In the genomic region with DNA sequence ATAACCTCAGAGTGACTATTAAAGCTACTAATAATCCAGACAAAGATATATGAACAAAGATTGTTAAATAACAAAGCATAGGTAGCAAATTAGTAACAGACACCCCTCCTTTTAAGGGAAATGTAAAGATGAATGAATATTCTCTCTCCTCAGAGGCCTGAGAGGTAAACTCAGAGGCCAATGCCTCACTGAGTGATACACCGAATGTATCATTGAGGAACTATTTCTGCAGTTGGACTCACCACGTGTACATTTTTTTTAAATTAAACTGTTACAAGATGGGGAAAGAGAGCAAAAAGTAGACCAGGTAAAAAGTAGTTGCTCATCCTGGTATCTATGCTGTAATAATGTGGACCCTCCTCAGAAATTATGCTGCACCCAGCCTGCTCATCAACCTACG, we compare ENCODE assay signal across 19 cellular contexts.
DNase-seq lines count a peak whose midpoint lies in the region; ATAC-seq and TF ChIP-seq lines count a peak whose summit lies in the region.
"Had no signal": no experiment of that assay in that cellular context is flagged by ENCODE, and none has a peak within 500 bp of the region (broad histone marks: within the 10 kb centered on the region; RNA-seq: fewer than 3 reads in every experiment).

No MANE protein-coding gene starts in this region.

- ATAC-seq in SK-N-SH treated with all-trans-retinoic acid at 6 μM for 48 hours: peak; percentile 40; the same call in 1 of the 3 replicates

- peaks cover 0 to 13% (median 0%) of the 10 kb centered on the region in 3 donors for H3K36me3 ChIP-seq in tibial artery
- no peaks in the 10 kb centered on the region for H3K36me3 ChIP-seq in PC-9 (ENCODE audit: low read depth)

- no peak for TF ChIP-seq CTCF in foreskin fibroblast (IDR thresholded peaks at IDR 0.05; ENCODE audit: low read depth, low read length)
- TF ChIP-seq CTCF in tibial artery (IDR thresholded peaks at IDR 0.05): no peak
- no peak for TF ChIP-seq CTCF in PC-9 (conservative IDR thresholded peaks at IDR 0.05)

- H3K4me3 ChIP-seq in foreskin fibroblast (ENCODE audit: low read depth in 1 of 2, low read length in 2 of 2) (no peak overlapping the region), tibial artery (no peak overlapping the region), PC-9 (no peak overlapping the region)
- H3K4me3 ChIP-seq: MG63 had no signal

- H2AFZ ChIP-seq in PC-9: no peak overlapping the region

- no peaks in the 10 kb centered on the region for H3K9me2 ChIP-seq in PC-9 (ENCODE audit: insufficient read depth)

- H4K20me1 ChIP-seq in PC-9 (ENCODE audit: insufficient read depth): no peaks in the 10 kb centered on the region

- no TSS peak for BruUV-seq in PC-9 (replicated peaks; lab: Mats Ljungman, UMichigan)

- H3K9me3 ChIP-seq in tibial artery (no peaks in the 10 kb centered on the region), PC-9 (ENCODE audit: insufficient read depth, low read depth) (no peaks in the 10 kb centered on the region)
- H3K9me3 ChIP-seq: MG63 had no signal

- CTCF ChIA-PET in PC-9 (lab: Charles Lee): no interaction called here

- POLR2A ChIA-PET in PC-9 (lab: Charles Lee; ENCODE audit: unreplicated experiment): no interaction called here

- DNase-seq in HCEC 1CT (peak; percentile 20), foreskin fibroblast (peak; percentile 31 to 70), tibial artery (no peak), NOMO-1 treated with DMSO at 0.1 percent for 48 hours (lab: John Stamatoyannopoulos, UW; ENCODE audit: unreplicated experiment) (no peak), islet precursor cell (no peak), PC-9 (no peak)
- DNase-seq: COR-L47; DMS 273 treated with DMSO at 0.1 percent for 48 hours; DND-41; Kasumi-1; MG63; NCI-H1092 treated with DMSO at 0.1 percent for 48 hours; NCI-H146; NCI-H2029 treated with DMSO at 0.1 percent for 48 hours; NK-92 treated with Interleukin-12 subunit alpha and Interleukin-12 subunit beta, amount 100 ng/mL, for 24 hours; RPMI8226; SHP77 treated with DMSO at 0.1 percent for 48 hours; T-helper 1 cell had no signal

- H3K4me2 ChIP-seq in PC-9: no peak overlapping the region

- H3F3A ChIP-seq in PC-9 (ENCODE audit: insufficient read depth, low read depth): no peaks in the 10 kb centered on the region

- H3K4me1 ChIP-seq in tibial artery (peaks cover 0 to 69% (median 26%) of the 10 kb centered on the region in 4 donors), PC-9 (replicated peaks; ENCODE audit: insufficient read depth) (no peaks in the 10 kb centered on the region)

- no peaks in the 10 kb centered on the region for H3K79me2 ChIP-seq in PC-9 (ENCODE audit: low read depth)

- intact Hi-C loops in tibial artery (cut with DNase I; ENCODE audit: low total_unique reads) (no loop called here), PC-9 (cut with micrococcal nuclease; ENCODE audit: unreplicated experiment) (no loop called here)

- H3K27me3 ChIP-seq in tibial artery: no peaks in the 10 kb centered on the region
- no peaks in the 10 kb centered on the region for H3K27me3 ChIP-seq in PC-9 (ENCODE audit: insufficient read depth, low read depth)
- H3K27me3 ChIP-seq: MG63 had no signal

- peak overlapping the region; percentile 44 to 47 for H3K27ac ChIP-seq in tibial artery
- no peak overlapping the region for H3K27ac ChIP-seq in PC-9

TF ChIP-seq in SK-N-SH treated with all-trans-retinoic acid at 6 μM for 48 hours, 23 proteins besides CTCF, POLR2A, EP300 and RAD21:
- no peak for TF ChIP-seq ARNTL (CRISPR knock-in tag; IDR thresholded peaks at IDR 0.05; ENCODE audit: borderline replicate concordance, low read depth)
- no peak for TF ChIP-seq SNAI2 (CRISPR knock-in tag; IDR thresholded peaks at IDR 0.05)
- no peak for TF ChIP-seq OSR1 (CRISPR knock-in tag; IDR thresholded peaks at IDR 0.05)
- no peak for TF ChIP-seq ZFP3 (CRISPR knock-in tag; IDR thresholded peaks at IDR 0.05)
- TF ChIP-seq TCF4 (CRISPR knock-in tag; IDR thresholded peaks at IDR 0.05; ENCODE audit: borderline replicate concordance): no peak
- no peak for TF ChIP-seq ZC3H10 (CRISPR knock-in tag; IDR thresholded peaks at IDR 0.05)
- TF ChIP-seq BACH2 (CRISPR knock-in tag; IDR thresholded peaks at IDR 0.05; ENCODE audit: borderline replicate concordance): no peak
- no peak for TF ChIP-seq ZNF8 (CRISPR knock-in tag; IDR thresholded peaks at IDR 0.05)
- TF ChIP-seq, protein P1, sequence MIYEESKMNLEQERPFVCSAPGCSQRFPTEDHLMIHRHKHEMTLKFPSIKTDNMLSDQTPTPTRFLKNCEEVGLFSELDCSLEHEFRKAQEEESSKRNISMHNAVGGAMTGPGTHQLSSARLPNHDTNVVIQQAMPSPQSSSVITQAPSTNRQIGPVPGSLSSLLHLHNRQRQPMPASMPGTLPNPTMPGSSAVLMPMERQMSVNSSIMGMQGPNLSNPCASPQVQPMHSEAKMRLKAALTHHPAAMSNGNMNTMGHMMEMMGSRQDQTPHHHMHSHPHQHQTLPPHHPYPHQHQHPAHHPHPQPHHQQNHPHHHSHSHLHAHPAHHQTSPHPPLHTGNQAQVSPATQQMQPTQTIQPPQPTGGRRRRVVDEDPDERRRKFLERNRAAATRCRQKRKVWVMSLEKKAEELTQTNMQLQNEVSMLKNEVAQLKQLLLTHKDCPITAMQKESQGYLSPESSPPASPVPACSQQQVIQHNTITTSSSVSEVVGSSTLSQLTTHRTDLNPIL (CRISPR knock-in tag; IDR thresholded peaks at IDR 0.05; ENCODE audit: low read depth): no peak
- TF ChIP-seq, protein P2, sequence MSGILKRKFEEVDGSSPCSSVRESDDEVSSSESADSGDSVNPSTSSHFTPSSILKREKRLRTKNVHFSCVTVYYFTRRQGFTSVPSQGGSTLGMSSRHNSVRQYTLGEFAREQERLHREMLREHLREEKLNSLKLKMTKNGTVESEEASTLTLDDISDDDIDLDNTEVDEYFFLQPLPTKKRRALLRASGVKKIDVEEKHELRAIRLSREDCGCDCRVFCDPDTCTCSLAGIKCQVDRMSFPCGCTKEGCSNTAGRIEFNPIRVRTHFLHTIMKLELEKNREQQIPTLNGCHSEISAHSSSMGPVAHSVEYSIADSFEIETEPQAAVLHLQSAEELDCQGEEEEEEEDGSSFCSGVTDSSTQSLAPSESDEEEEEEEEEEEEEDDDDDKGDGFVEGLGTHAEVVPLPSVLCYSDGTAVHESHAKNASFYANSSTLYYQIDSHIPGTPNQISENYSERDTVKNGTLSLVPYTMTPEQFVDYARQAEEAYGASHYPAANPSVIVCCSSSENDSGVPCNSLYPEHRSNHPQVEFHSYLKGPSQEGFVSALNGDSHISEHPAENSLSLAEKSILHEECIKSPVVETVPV (CRISPR knock-in tag; IDR thresholded peaks at IDR 0.05): no peak
- TF ChIP-seq ISL1 (CRISPR knock-in tag; IDR thresholded peaks at IDR 0.05): no peak
- no peak for TF ChIP-seq PPARA (CRISPR knock-in tag; IDR thresholded peaks at IDR 0.05; ENCODE audit: borderline replicate concordance)
- TF ChIP-seq TOX (CRISPR knock-in tag; IDR thresholded peaks at IDR 0.05; ENCODE audit: borderline replicate concordance): no peak
- TF ChIP-seq ZFP30 (CRISPR knock-in tag; IDR thresholded peaks at IDR 0.05): no peak
- no peak for TF ChIP-seq ZNF565 (CRISPR knock-in tag; conservative IDR thresholded peaks at IDR 0.05; ENCODE audit: low read depth)
- TF ChIP-seq, protein P3, sequence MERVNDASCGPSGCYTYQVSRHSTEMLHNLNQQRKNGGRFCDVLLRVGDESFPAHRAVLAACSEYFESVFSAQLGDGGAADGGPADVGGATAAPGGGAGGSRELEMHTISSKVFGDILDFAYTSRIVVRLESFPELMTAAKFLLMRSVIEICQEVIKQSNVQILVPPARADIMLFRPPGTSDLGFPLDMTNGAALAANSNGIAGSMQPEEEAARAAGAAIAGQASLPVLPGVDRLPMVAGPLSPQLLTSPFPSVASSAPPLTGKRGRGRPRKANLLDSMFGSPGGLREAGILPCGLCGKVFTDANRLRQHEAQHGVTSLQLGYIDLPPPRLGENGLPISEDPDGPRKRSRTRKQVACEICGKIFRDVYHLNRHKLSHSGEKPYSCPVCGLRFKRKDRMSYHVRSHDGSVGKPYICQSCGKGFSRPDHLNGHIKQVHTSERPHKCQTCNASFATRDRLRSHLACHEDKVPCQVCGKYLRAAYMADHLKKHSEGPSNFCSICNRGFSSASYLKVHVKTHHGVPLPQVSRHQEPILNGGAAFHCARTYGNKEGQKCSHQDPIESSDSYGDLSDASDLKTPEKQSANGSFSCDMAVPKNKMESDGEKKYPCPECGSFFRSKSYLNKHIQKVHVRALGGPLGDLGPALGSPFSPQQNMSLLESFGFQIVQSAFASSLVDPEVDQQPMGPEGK (CRISPR knock-in tag; IDR thresholded peaks at IDR 0.05; ENCODE audit: borderline replicate concordance): no peak
- no peak for TF ChIP-seq ZNF70 (CRISPR knock-in tag; IDR thresholded peaks at IDR 0.05)

Comparison
In these comparisons a context has a peak if more than half of its experiments do, and no peak if none do; other contexts are left out.
1. DNase-seq: peak in HCEC 1CT (single experiment) and foreskin fibroblast (2 of 2); none in tibial artery (0 of 2), NOMO-1 treated with DMSO at 0.1 percent for 48 hours (single experiment), islet precursor cell (single experiment) and PC-9 (0 of 2).